In the genomic region with DNA sequence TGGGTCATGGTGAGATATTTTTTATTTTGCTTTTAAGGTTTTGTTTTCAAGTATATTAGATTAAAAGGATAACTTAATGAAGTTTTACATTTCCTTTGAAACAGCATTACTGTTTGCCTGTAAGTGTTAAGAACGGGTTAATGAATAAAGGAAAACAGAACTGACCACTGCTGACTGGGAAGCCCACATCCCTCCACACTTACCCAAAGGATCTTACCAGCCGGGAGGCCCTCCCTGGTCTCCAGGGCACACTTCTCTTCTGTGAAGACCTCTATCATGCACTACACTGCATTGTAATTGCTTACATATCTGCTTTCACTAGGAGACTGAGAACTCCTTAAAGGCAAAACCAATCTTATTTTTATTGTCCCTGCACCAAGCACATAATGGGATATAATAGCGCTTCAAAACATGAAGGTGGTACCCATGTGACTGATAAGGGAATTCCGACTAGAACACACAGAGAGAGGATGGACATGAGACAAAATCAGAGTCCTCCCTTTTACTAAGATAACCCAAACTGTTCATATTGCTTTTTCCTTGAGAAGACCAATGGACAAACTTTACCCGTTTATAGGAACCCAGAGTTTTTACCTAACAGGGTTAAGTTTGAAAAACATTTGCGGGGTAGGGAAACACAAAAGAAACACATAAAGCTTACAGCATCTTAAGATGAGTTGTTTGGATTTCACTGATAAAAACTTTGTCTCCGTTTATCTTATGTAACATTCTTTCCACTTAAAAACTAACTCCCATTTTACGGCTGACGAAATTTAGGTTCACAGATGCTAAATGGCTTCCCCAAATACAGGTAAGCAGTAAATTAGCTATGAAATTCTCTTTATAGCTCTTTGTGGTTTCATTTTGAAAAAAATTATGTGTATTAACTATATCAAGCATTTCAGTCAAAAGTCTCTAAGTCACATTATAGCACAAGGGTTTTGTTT, we compare ENCODE assay signal across 10 cellular contexts. TPM values are rescaled to one million over a fixed set of nuclear protein-coding genes. Genes with fewer than 3 reads are reported as not detected.
A peak's percentile ranks its signal among the peaks of the same experiment; 100 is the strongest.
DNase-seq lines count a peak whose midpoint lies in the region; ATAC-seq and TF ChIP-seq lines count a peak whose summit lies in the region.
"Had no signal": no experiment of that assay in that cellular context is flagged by ENCODE, and none has a peak within 500 bp of the region (broad histone marks: within the 10 kb centered on the region; RNA-seq: fewer than 3 reads in every experiment).

No MANE protein-coding gene starts in this region.

- peaks cover 100% of the 10 kb centered on the region for H3K4me1 ChIP-seq in CD4-positive, alpha-beta memory T cell (ENCODE audit: insufficient read depth, low read length)
- H3K4me1 ChIP-seq in HCT116 (ENCODE audit: control insufficient read depth in 1 of 2, insufficient read depth in 2 of 2, low read length in 2 of 2) (peaks cover 98 to 100% of the 10 kb centered on the region in 2 experiments), HAP-1 (peaks cover 26% of the 10 kb centered on the region)

- peak overlapping the region; percentile 72 to 96 (median 89) for H3K27ac Mint-ChIP-seq in CD4-positive, alpha-beta memory T cell
- H3K27ac Mint-ChIP-seq in activated T-helper 17 cell treated with anti-CD3 and anti-CD28 coated beads, Interleukin-2, amount 50 U/mL, for 72 hours: peak overlapping the region; percentile 1
- H3K27ac Mint-ChIP-seq in nephron: peak overlapping the region; percentile 27 to 78 (median 59)

- H3K9ac ChIP-seq in HCT116 (ENCODE audit: low read length): peak overlapping the region; percentile 78

- H3K9me3 ChIP-seq in CD4-positive, alpha-beta memory T cell (ENCODE audit: control insufficient read depth in 1 of 2, low read length in 2 of 2): no peaks in the 10 kb centered on the region
- H3K9me3 ChIP-seq in HCT116 (ENCODE audit: control insufficient read depth in 1 of 2, insufficient read depth in 1 of 2, low read depth in 1 of 2, low read length in 2 of 2) (no peaks in the 10 kb centered on the region), HAP-1 (no peaks in the 10 kb centered on the region)
- H3K9me3 ChIP-seq: right lobe of liver had no signal

- no peak for TF ChIP-seq POLR2A in HCT116 (IDR thresholded peaks at IDR 0.05; ENCODE audit: borderline replicate concordance, extremely low read depth, insufficient read depth, insufficient read length)

- no peaks in the 10 kb centered on the region for H3K27me3 ChIP-seq in CD4-positive, alpha-beta memory T cell (ENCODE audit: insufficient read depth, low read length)
- H3K27me3 ChIP-seq in HCT116 (ENCODE audit: insufficient read depth, low read length) (no peaks in the 10 kb centered on the region), HAP-1 (ENCODE audit: low read depth) (no peaks in the 10 kb centered on the region)
- H3K27me3 ChIP-seq: right lobe of liver had no signal

- peaks cover 91% of the 10 kb centered on the region for H4K20me1 ChIP-seq in HCT116 (ENCODE audit: insufficient read depth)

- BruUV-seq in HCT116 (replicated peaks; lab: Mats Ljungman, UMichigan): no TSS peak

- CTCF ChIA-PET in CD4-positive, alpha-beta memory T cell (lab: Charles Lee; ENCODE audit: partially characterized antibody): interaction anchor here (0.8 to 2.1 kb wide), 7 partner anchors 10 to 103 kb away, joined by 3 to 6 read pairs (median 4); no protein-coding TSS in a partner anchor
- CTCF ChIA-PET in HCT116 (lab: Charles Lee): interaction anchor here (1.5 to 3.1 kb wide), 2 partner anchors 120 to 324 kb away, joined by 4 to 15 read pairs; no protein-coding TSS in a partner anchor

- POLR2A ChIA-PET in CD4-positive, alpha-beta memory T cell (lab: Charles Lee; ENCODE audit: partially characterized antibody): interaction anchor here (0.6 to 7.6 kb wide), 11 partner anchors 6 to 160 kb away, joined by 3 to 119 read pairs (median 27); partner anchors contain the start of gene EZR
- POLR2A ChIA-PET in HCT116 (lab: Charles Lee): interaction anchor here (1.2 to 9.1 kb wide), 5 partner anchors 9 to 123 kb away, joined by 4 to 83 read pairs (median 7); partner anchors contain the start of gene EZR

- H3K4me1 Mint-ChIP-seq in CD4-positive, alpha-beta memory T cell: peaks cover 89 to 99% (median 94%) of the 10 kb centered on the region in 4 donors
- H3K4me1 Mint-ChIP-seq in activated T-helper 17 cell treated with anti-CD3 and anti-CD28 coated beads, Interleukin-2, amount 50 U/mL, for 72 hours: peaks cover 78% of the 10 kb centered on the region
- H3K4me1 Mint-ChIP-seq in nephron: peaks cover 68% of the 10 kb centered on the region

- intact Hi-C loops in CD4-positive, alpha-beta memory T cell (cut with micrococcal nuclease): loop anchor here (2.0 kb wide), 1 partner anchor 18 kb away; no protein-coding TSS in a partner anchor
- intact Hi-C loops in HCT116 (cut with micrococcal nuclease): no loop called here

- no peak overlapping the region for H2AFZ ChIP-seq in HCT116 (ENCODE audit: low read depth, low read length, poor library complexity, severe bottlenecking)

- in situ Hi-C loops in HAP-1 (cut with MboI; ENCODE audit: low sequenced_read_pairs): no loop called here

- TF ChIP-seq CTCF in HCT116 (IDR thresholded peaks at IDR 0.05 in 2 of 3, conservative IDR thresholded peaks at IDR 0.05 in 1 of 3; ENCODE audit: borderline replicate concordance in 1 of 3, insufficient read depth in 1 of 3, low read depth in 2 of 3, low read length in 2 of 3): no peak
- no peak for TF ChIP-seq CTCF in nephron (IDR thresholded peaks at IDR 0.05; ENCODE audit: unreplicated experiment in 3 of 3)

- no peak overlapping the region for H3K4me3 ChIP-seq in CD4-positive, alpha-beta memory T cell (ENCODE audit: low read length in 2 of 2)
- peak overlapping the region; percentile 47 to 48 for H3K4me3 ChIP-seq in HCT116 (replicated peaks in 1 of 2; ENCODE audit: low read depth in 1 of 2, low read length in 2 of 2)
- H3K4me3 ChIP-seq in HAP-1: no peak overlapping the region
- H3K4me3 ChIP-seq: right lobe of liver had no signal

- RAD21 ChIA-PET in HCT116 (lab: Charles Lee; ENCODE audit: low non-redundant PET in 1 of 2, low total read pairs in 2 of 2, uncharacterized antibody in 2 of 2, unreplicated experiment in 2 of 2): no interaction called here

- peaks cover 100% of the 10 kb centered on the region for H3K79me2 ChIP-seq in HCT116 (ENCODE audit: insufficient read depth, low read length)

- peak overlapping the region; percentile 86 for H3K4me2 ChIP-seq in HCT116 (ENCODE audit: low read length)

- H3K9me2 ChIP-seq in HCT116 (ENCODE audit: insufficient read depth): no peaks in the 10 kb centered on the region

- H3K4me3 Mint-ChIP-seq in CD4-positive, alpha-beta memory T cell: peak overlapping the region; percentile 9 to 57 (median 46)
- peak overlapping the region; percentile 84 for H3K4me3 Mint-ChIP-seq in activated T-helper 17 cell treated with anti-CD3 and anti-CD28 coated beads, Interleukin-2, amount 50 U/mL, for 72 hours
- peak overlapping the region in 2 of 3 experiments; percentile 12 to 26 for H3K4me3 Mint-ChIP-seq in nephron

- peaks cover 0 to 2% (median 0%) of the 10 kb centered on the region in 8 donors for H3K9me3 Mint-ChIP-seq in CD4-positive, alpha-beta memory T cell
- no peaks in the 10 kb centered on the region for H3K9me3 Mint-ChIP-seq in activated T-helper 17 cell treated with anti-CD3 and anti-CD28 coated beads, Interleukin-2, amount 50 U/mL, for 72 hours
- H3K9me3 Mint-ChIP-seq in nephron: no peaks in the 10 kb centered on the region

- H3K27ac ChIP-seq in CD4-positive, alpha-beta memory T cell (ENCODE audit: low read depth, low read length): peak overlapping the region; percentile 12
- H3K27ac ChIP-seq in HCT116 (ENCODE audit: low read depth, low read length): peak overlapping the region; percentile 92; the same call in 1 of the 2 replicates

- ATAC-seq in HCT116 (no peak), GM21576 (IDR thresholded peaks at IDR 0.05; ENCODE audit: unreplicated experiment) (no peak)
- ATAC-seq in activated T-helper 17 cell treated with anti-CD3 and anti-CD28 coated beads, Interleukin-2, amount 50 U/mL, for 72 hours (replicated peaks): no peak

- H3K36me3 Mint-ChIP-seq in CD4-positive, alpha-beta memory T cell: peaks cover 67 to 85% of the 10 kb centered on the region in 2 donors
- peaks cover 100% of the 10 kb centered on the region for H3K36me3 Mint-ChIP-seq in activated T-helper 17 cell treated with anti-CD3 and anti-CD28 coated beads, Interleukin-2, amount 50 U/mL, for 72 hours (ENCODE audit: low read depth)
- H3K36me3 Mint-ChIP-seq in nephron (ENCODE audit: low read depth): peaks cover 24% of the 10 kb centered on the region

- no peak for TF ChIP-seq RAD21 in HCT116 (IDR thresholded peaks at IDR 0.05; ENCODE audit: low read depth)

- peaks cover 17% of the 10 kb centered on the region for H3K36me3 ChIP-seq in CD4-positive, alpha-beta memory T cell (ENCODE audit: insufficient read depth, low read length)
- H3K36me3 ChIP-seq in HCT116 (ENCODE audit: control insufficient read depth in 1 of 2, insufficient read depth in 2 of 2, low read length in 2 of 2) (peaks cover 24 to 65% of the 10 kb centered on the region in 2 experiments), HAP-1 (replicated peaks) (peaks cover 62% of the 10 kb centered on the region)

- no peaks in the 10 kb centered on the region for H3K27me3 Mint-ChIP-seq in CD4-positive, alpha-beta memory T cell
- H3K27me3 Mint-ChIP-seq in activated T-helper 17 cell treated with anti-CD3 and anti-CD28 coated beads, Interleukin-2, amount 50 U/mL, for 72 hours: no peaks in the 10 kb centered on the region
- H3K27me3 Mint-ChIP-seq in nephron (ENCODE audit: low read depth): peaks cover 7% of the 10 kb centered on the region

- DNase-seq in CD4-positive, alpha-beta memory T cell: peak in 1 of 5 donors; percentile 6
- DNase-seq in HCT116 (ENCODE audit: low read depth, low spot score) (no peak), NCI-H1694 treated with DMSO at 0.1 percent for 48 hours (lab: John Stamatoyannopoulos, UW) (no peak), NCI-H1105 treated with DMSO at 0.1 percent for 48 hours (lab: John Stamatoyannopoulos, UW) (no peak), HAP-1 (ENCODE audit: low spot score in 2 of 2) (no peak)
- DNase-seq: NCI-H524 treated with DMSO at 0.1 percent for 48 hours had no signal

TF ChIP-seq in HCT116, 20 proteins besides CTCF, POLR2A, EP300 and RAD21 (continues in another document):
- no peak for TF ChIP-seq ATF3 (IDR thresholded peaks at IDR 0.05)
- TF ChIP-seq SRF (IDR thresholded peaks at IDR 0.05; ENCODE audit: low read depth): no peak

RNA-seq across cellular contexts. Expression of gene EZR, which starts 8.7 kb away (rescaled TPM):
- 100 to 1,000 TPM; 264 to 277 TPM for total RNA-seq in CD4-positive, alpha-beta memory T cell
- polyA plus RNA-seq in CD4-positive, alpha-beta memory T cell: 100 to 1,000 TPM; 260 to 268 TPM
- total RNA-seq in HCT116 (2021; ENCODE audit: unreplicated experiment): 1,402 TPM
- 1,219 and 1,280 TPM in 2 replicates for polyA plus RNA-seq in HCT116 (2012)
- 100 to 1,000 TPM; 159 to 212 TPM for total RNA-seq in activated T-helper 17 cell treated with anti-CD3 and anti-CD28 coated beads, Interleukin-2, amount 50 U/mL, for 72 hours

Comparison
In these comparisons a context has a peak if more than half of its experiments do, and no peak if none do; other contexts are left out.
1. H3K4me3 ChIP-seq: peak in HCT116 (2 of 2); none in CD4-positive, alpha-beta memory T cell (0 of 2) and HAP-1 (single experiment).
2. H3K27ac Mint-ChIP-seq: peak in every context shown above with its lines; median percentile 89 in CD4-positive, alpha-beta memory T cell; 59 in nephron; 1 in activated T-helper 17 cell treated with anti-CD3 and anti-CD28 coated beads, Interleukin-2, amount 50 U/mL, for 72 hours.
3. H3K4me3 Mint-ChIP-seq: peak in every context shown above with its lines; median percentile 84 in activated T-helper 17 cell treated with anti-CD3 and anti-CD28 coated beads, Interleukin-2, amount 50 U/mL, for 72 hours; 46 in CD4-positive, alpha-beta memory T cell; 19 in nephron.